In the genomic region with DNA sequence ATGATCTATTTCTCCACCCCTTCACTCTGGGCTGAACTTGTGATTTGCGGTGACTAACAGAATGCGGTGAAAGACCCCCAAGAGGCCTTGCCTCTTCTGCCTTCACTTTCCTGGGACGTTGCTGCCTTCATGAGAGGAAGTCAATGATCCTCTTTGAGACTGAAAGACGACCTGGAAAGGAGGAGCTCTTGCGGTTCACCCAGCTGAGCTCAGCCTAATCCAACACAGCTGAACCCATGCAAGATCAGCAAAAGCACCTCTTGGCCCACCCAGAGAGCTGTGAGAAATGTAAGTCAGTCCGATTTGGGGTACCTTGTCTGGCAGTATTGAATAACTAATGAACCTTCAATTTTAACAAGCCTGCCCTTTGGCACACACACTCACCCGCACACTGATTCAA, we compare ENCODE assay signal across 23 cellular contexts.
"Had no signal": no experiment of that assay in that cellular context is flagged by ENCODE, and none has a peak within 500 bp of the region (broad histone marks: within the 10 kb centered on the region; RNA-seq: fewer than 3 reads in every experiment).

No MANE protein-coding gene starts in this region.

- H3K27ac ChIP-seq: brain microvascular endothelial cell, epithelial cell of prostate, WERI-Rb-1 had no signal

- H3K27me3 ChIP-seq: brain microvascular endothelial cell had no signal

- DNase-seq: activated B cell treated with CpG ODN at 0.5 μM for 24 hours; activated CD4-positive, alpha-beta T cell treated with anti-CD3 and anti-CD28 coated beads for 48 hours; activated CD4-positive, alpha-beta T cell treated with anti-CD3 and anti-CD28 coated beads, Interleukin-2, amount 50 U/mL, for 1 hour; activated CD4-positive, alpha-beta T cell treated with anti-CD3 and anti-CD28 coated beads, Interleukin-2, amount 50 U/mL, for 48 hours; activated CD8-positive, alpha-beta memory T cell treated with anti-CD3 and anti-CD28 coated beads for 24 hours; activated CD8-positive, alpha-beta T cell treated with anti-CD3 and anti-CD28 coated beads for 36 hours; activated effector memory CD4-positive, alpha-beta T cell treated with Interleukin-2 at 50 U/mL for 16 hours; activated gamma-delta T cell treated with Interleukin-2 at 50 U/mL for 16 hours; activated naive CD4-positive, alpha-beta T cell treated with anti-CD3 and anti-CD28 coated beads, Interleukin-2, amount 50 U/mL, for 16 hours; activated naive CD4-positive, alpha-beta T cell treated with Interleukin-2 at 50 U/mL for 16 hours; activated T-cell treated with anti-CD3 and anti-CD28 coated beads, Interleukin-2, amount 50 U/mL, for 4 hours; amniotic stem cell; anterior cingulate cortex; brain microvascular endothelial cell; cortex of kidney; dermis blood vessel endothelial cell; effector CD8-positive, alpha-beta T cell; foreskin fibroblast; T-helper 1 cell; T-helper 17 cell; T1000; WERI-Rb-1 had no signal

- H3K36me3 ChIP-seq: brain microvascular endothelial cell, WERI-Rb-1 had no signal
